15 cellular contexts compared by ENCODE assay signal in the genomic region with DNA sequence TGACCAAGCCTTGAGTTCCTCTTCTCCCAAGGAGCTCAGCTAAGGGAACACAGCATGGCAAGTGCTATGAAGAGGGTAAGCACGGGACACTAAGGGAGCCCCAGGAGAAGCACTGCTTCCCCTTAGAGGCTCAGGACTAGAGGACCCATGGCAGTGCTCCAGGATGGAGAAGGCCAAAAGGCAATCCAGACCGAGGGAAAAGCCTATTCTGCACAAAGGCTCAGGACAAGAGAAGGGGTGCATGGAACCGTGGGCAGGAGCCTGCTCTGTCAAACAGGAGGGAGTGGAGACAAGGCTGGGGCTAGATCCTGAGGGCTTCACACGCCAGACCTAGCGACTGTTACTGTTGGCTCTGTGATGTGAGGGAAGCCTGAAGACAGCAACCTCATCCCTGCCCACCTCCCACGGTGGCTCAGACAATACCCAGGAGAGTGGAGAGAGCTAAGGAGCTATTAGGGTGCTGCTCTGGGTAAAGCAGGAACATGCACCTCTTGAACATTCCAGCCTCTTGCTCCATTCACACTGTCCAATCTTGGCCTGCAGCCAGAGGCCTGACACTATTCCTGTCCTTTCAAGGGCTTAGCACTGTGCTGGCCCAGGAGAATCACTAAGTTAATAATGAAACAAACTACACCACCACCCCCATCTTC. TPM values are rescaled to one million over a fixed set of nuclear protein-coding genes. Genes with fewer than 3 reads are reported as not detected.
DNase-seq lines count a peak whose midpoint lies in the region; ATAC-seq, FAIRE-seq and TF ChIP-seq lines count a peak whose summit lies in the region.
"Had no signal": no experiment of that assay in that cellular context is flagged by ENCODE, and none has a peak within 500 bp of the region (broad histone marks: within the 10 kb centered on the region; RNA-seq: fewer than 3 reads in every experiment).

No MANE protein-coding gene starts in this region.

- H3K27me3 ChIP-seq in CD8-positive, alpha-beta T cell (ENCODE audit: insufficient read depth, low read length): no peaks in the 10 kb centered on the region
- H3K27me3 ChIP-seq in psoas muscle (ENCODE audit: insufficient read depth in 3 of 3, low read length in 2 of 3): no peaks in the 10 kb centered on the region
- H3K27me3 ChIP-seq: BLaER1 had no signal

- H3K9me3 ChIP-seq in CD8-positive, alpha-beta T cell (ENCODE audit: low read length): no peaks in the 10 kb centered on the region
- H3K9me3 ChIP-seq in psoas muscle: no peaks in the 10 kb centered on the region
- H3K9me3 ChIP-seq: BLaER1 had no signal

- no peak overlapping the region for H3K27ac Mint-ChIP-seq in CD8-positive, alpha-beta T cell
- no peak overlapping the region for H3K27ac Mint-ChIP-seq in activated CD4-positive, alpha-beta memory T cell treated with anti-CD3 and anti-CD28 coated beads, Interleukin-2, amount 10 ng/mL, durations not matched to agents 7 days and 5 days
- H3K27ac Mint-ChIP-seq: stimulated activated naive CD8-positive, alpha-beta T cell treated with anti-CD3 and anti-CD28 coated beads, Interleukin-15, Interleukin-2, amounts not matched to agents 100 ng/mL and 50 ng/mL, for 24 hours; WTC11 had no signal

- no peak overlapping the region for H3K4me3 Mint-ChIP-seq in CD8-positive, alpha-beta T cell
- H3K4me3 Mint-ChIP-seq in activated CD4-positive, alpha-beta memory T cell treated with anti-CD3 and anti-CD28 coated beads, Interleukin-2, amount 10 ng/mL, durations not matched to agents 7 days and 5 days: no peak overlapping the region
- H3K4me3 Mint-ChIP-seq: stimulated activated naive CD8-positive, alpha-beta T cell treated with anti-CD3 and anti-CD28 coated beads, Interleukin-15, Interleukin-2, amounts not matched to agents 100 ng/mL and 50 ng/mL, for 24 hours; WTC11 had no signal

- no peak overlapping the region for H3K4me3 ChIP-seq in CD8-positive, alpha-beta T cell (ENCODE audit: low read depth, low read length)
- H3K4me3 ChIP-seq in psoas muscle: no peak overlapping the region
- H3K4me3 ChIP-seq: BLaER1, PC-9 had no signal

- peak; percentile 9 for ATAC-seq in CD8-positive, alpha-beta T cell
- ATAC-seq in psoas muscle: peak in 3 of 4 donors; percentile 42 to 77 (median 77)

- FAIRE-seq in RCC 7860 (lab: Jason Lieb, UNC): no peak

- intact Hi-C loops in CD8-positive, alpha-beta T cell (cut with DNase I, micrococcal nuclease): no loop called here
- intact Hi-C loops in cardiac septum (cut with DNase I) (no loop called here), psoas muscle (cut with DNase I) (no loop called here)

- H3K4me1 ChIP-seq in CD8-positive, alpha-beta T cell (ENCODE audit: insufficient read depth, low read length): no peaks in the 10 kb centered on the region
- H3K4me1 ChIP-seq in psoas muscle: peaks cover 26% of the 10 kb centered on the region
- H3K4me1 ChIP-seq: BLaER1 had no signal

- CTCF ChIA-PET in CD8-positive, alpha-beta T cell (lab: Charles Lee): interaction anchor here (0.7 to 1.7 kb wide), 7 partner anchors 14 to 130 kb away, joined by 3 to 7 read pairs (median 3); no protein-coding TSS in a partner anchor
- CTCF ChIA-PET in activated CD4-positive, alpha-beta memory T cell treated with anti-CD3 and anti-CD28 coated beads, Interleukin-2, amount 10 ng/mL, durations not matched to agents 7 days and 5 days (lab: Charles Lee): interaction anchor here (1.4 to 4.8 kb wide), 3 partner anchors 14 to 87 kb away, joined by 4 to 29 read pairs (median 22); no protein-coding TSS in a partner anchor

- WGBS in psoas muscle, 3 donors: 74 to 89% (median 76%) methylated on average over 6 of the region's 6 CpGs

- TF ChIP-seq CTCF in CD8-positive, alpha-beta T cell (IDR thresholded peaks at IDR 0.05): no peak
- no peak for TF ChIP-seq CTCF in psoas muscle (IDR thresholded peaks at IDR 0.05)

- H3K27me3 Mint-ChIP-seq in CD8-positive, alpha-beta T cell (ENCODE audit: low read depth): no peaks in the 10 kb centered on the region
- H3K27me3 Mint-ChIP-seq in activated CD4-positive, alpha-beta memory T cell treated with anti-CD3 and anti-CD28 coated beads, Interleukin-2, amount 10 ng/mL, durations not matched to agents 7 days and 5 days: no peaks in the 10 kb centered on the region
- H3K27me3 Mint-ChIP-seq: stimulated activated naive CD8-positive, alpha-beta T cell treated with anti-CD3 and anti-CD28 coated beads, Interleukin-15, Interleukin-2, amounts not matched to agents 100 ng/mL and 50 ng/mL, for 24 hours had no signal

- POLR2A ChIA-PET in CD8-positive, alpha-beta T cell (lab: Charles Lee): interaction anchor here (0.5 to 1.3 kb wide), 4 partner anchors 8 to 24 kb away, joined by 3 to 4 read pairs (median 4); no protein-coding TSS in a partner anchor
- POLR2A ChIA-PET in activated CD4-positive, alpha-beta memory T cell treated with anti-CD3 and anti-CD28 coated beads, Interleukin-2, amount 10 ng/mL, durations not matched to agents 7 days and 5 days (lab: Charles Lee): interaction anchor here (1.0 to 4.8 kb wide), 2 partner anchors 31 to 33 kb away, joined by 3 to 30 read pairs; a partner anchor contains a TSS

- peak in 1 of 7 experiments; percentile 35 for DNase-seq in CD8-positive, alpha-beta T cell
- DNase-seq in activated CD4-positive, alpha-beta memory T cell treated with anti-CD3 and anti-CD28 coated beads, Interleukin-2, amount 10 ng/mL, durations not matched to agents 7 days and 5 days: peak; percentile 13
- peak; percentile 78 for DNase-seq in cardiac septum (ENCODE audit: low spot score)
- DNase-seq in psoas muscle: peak; percentile 47 to 79
- DNase-seq in NCI-H1092 treated with DMSO at 0.1 percent for 48 hours (lab: John Stamatoyannopoulos, UW): no peak
- DNase-seq in stimulated activated CD4-positive, alpha-beta T cell treated with anti-CD3 and anti-CD28 coated beads, Interleukin-2, amount 100 ng/mL, for 24 hours: no peak
- DNase-seq in RCC 7860 (ENCODE audit: low spot score): no peak
- DNase-seq in T1000 (lab: John Stamatoyannopoulos, UW): no peak
- DNase-seq: DMS79, foreskin melanocyte, NCI-H510A treated with DMSO at 0.1 percent for 48 hours, PC-9 had no signal

- H3K4me1 Mint-ChIP-seq in CD8-positive, alpha-beta T cell (ENCODE audit: low read depth): peaks cover 11% of the 10 kb centered on the region
- H3K4me1 Mint-ChIP-seq in activated CD4-positive, alpha-beta memory T cell treated with anti-CD3 and anti-CD28 coated beads, Interleukin-2, amount 10 ng/mL, durations not matched to agents 7 days and 5 days: peaks cover 32% of the 10 kb centered on the region

- peaks cover 78% of the 10 kb centered on the region for H3K36me3 ChIP-seq in CD8-positive, alpha-beta T cell (ENCODE audit: insufficient read depth, low read length)
- peaks cover 8 to 96% of the 10 kb centered on the region in 2 donors for H3K36me3 ChIP-seq in psoas muscle (ENCODE audit: insufficient read depth in 1 of 2, low read depth in 1 of 2)

- H3K27ac ChIP-seq in CD8-positive, alpha-beta T cell (ENCODE audit: low read depth, low read length): no peak overlapping the region
- H3K27ac ChIP-seq in psoas muscle: no peak overlapping the region
- H3K27ac ChIP-seq: BLaER1, PC-9 had no signal

- no peaks in the 10 kb centered on the region for H3K9me3 Mint-ChIP-seq in CD8-positive, alpha-beta T cell
- H3K9me3 Mint-ChIP-seq in activated CD4-positive, alpha-beta memory T cell treated with anti-CD3 and anti-CD28 coated beads, Interleukin-2, amount 10 ng/mL, durations not matched to agents 7 days and 5 days: no peaks in the 10 kb centered on the region
- H3K9me3 Mint-ChIP-seq: stimulated activated naive CD8-positive, alpha-beta T cell treated with anti-CD3 and anti-CD28 coated beads, Interleukin-15, Interleukin-2, amounts not matched to agents 100 ng/mL and 50 ng/mL, for 24 hours; WTC11 had no signal

- peaks cover 90% of the 10 kb centered on the region for H3K36me3 Mint-ChIP-seq in CD8-positive, alpha-beta T cell
- H3K36me3 Mint-ChIP-seq in activated CD4-positive, alpha-beta memory T cell treated with anti-CD3 and anti-CD28 coated beads, Interleukin-2, amount 10 ng/mL, durations not matched to agents 7 days and 5 days (ENCODE audit: low read depth): peaks cover 78% of the 10 kb centered on the region

RNA-seq across cellular contexts. Expression of a gene that starts 24.2 kb away (rescaled TPM):
- not detected for total RNA-seq in CD8-positive, alpha-beta T cell
- total RNA-seq in activated CD4-positive, alpha-beta memory T cell treated with anti-CD3 and anti-CD28 coated beads, Interleukin-2, amount 10 ng/mL, durations not matched to agents 7 days and 5 days: 1 to 10 TPM; 7.3 to 7.9 TPM
- total RNA-seq in cardiac septum: 0.30 TPM
- under 1 TPM; 0.06 to 0.15 (median 0.10) TPM for total RNA-seq in psoas muscle
- under 1 TPM; 0.04 to 0.96 (median 0.09) TPM for polyA plus RNA-seq in psoas muscle

RNA-seq across cellular contexts. Expression of a gene that starts 30.6 kb away (rescaled TPM):
- total RNA-seq in CD8-positive, alpha-beta T cell: 100 to 1,000 TPM; 769 to 779 TPM
- total RNA-seq in activated CD4-positive, alpha-beta memory T cell treated with anti-CD3 and anti-CD28 coated beads, Interleukin-2, amount 10 ng/mL, durations not matched to agents 7 days and 5 days: 100 to 1,000 TPM; 210 to 216 TPM
- total RNA-seq in cardiac septum (245 TPM), psoas muscle (100 to 1,000 TPM; 145 to 190 (median 171) TPM)
- polyA plus RNA-seq in psoas muscle: 100 to 1,000 TPM in 1 of 3 donors, 10 to 100 TPM in 2; 66.5 to 124 (median 79.7) TPM

RNA-seq across cellular contexts. Expression of a gene that starts 30.8 kb away (rescaled TPM):
- 10 to 100 TPM in 1 of 2 experiments, 1 to 10 TPM in 1; 8.4 to 13.4 TPM for total RNA-seq in CD8-positive, alpha-beta T cell
- 10 to 100 TPM; 49.5 to 51.0 TPM for total RNA-seq in activated CD4-positive, alpha-beta memory T cell treated with anti-CD3 and anti-CD28 coated beads, Interleukin-2, amount 10 ng/mL, durations not matched to agents 7 days and 5 days
- total RNA-seq in cardiac septum: 9.3 TPM
- 10 to 100 TPM in 1 of 4 donors, 1 to 10 TPM in 3; 6.5 to 14.4 (median 7.8) TPM for total RNA-seq in psoas muscle
- polyA plus RNA-seq in psoas muscle: 10 to 100 TPM; 10.4 to 15.0 (median 10.6) TPM

RNA-seq across cellular contexts. Expression of a gene that starts 53.3 kb away (rescaled TPM):
- not detected for total RNA-seq in CD8-positive, alpha-beta T cell
- total RNA-seq in activated CD4-positive, alpha-beta memory T cell treated with anti-CD3 and anti-CD28 coated beads, Interleukin-2, amount 10 ng/mL, durations not matched to agents 7 days and 5 days: under 1 TPM in 1 of 2 experiments, not detected in 1; 0.45 TPM
- total RNA-seq in cardiac septum: 3.4 TPM
- total RNA-seq in psoas muscle: 1 to 10 TPM in 3 of 4 donors, under 1 TPM in 1; 0.71 to 3.9 (median 2.2) TPM
- polyA plus RNA-seq in psoas muscle: under 1 TPM; 0.04 to 0.69 (median 0.61) TPM
- total RNA-seq: PC-9, WTC11 had no signal

Comparison
In these comparisons a context has a peak if more than half of its experiments do, and no peak if none do; other contexts are left out.
1. DNase-seq: peak in activated CD4-positive, alpha-beta memory T cell treated with anti-CD3 and anti-CD28 coated beads, Interleukin-2, amount 10 ng/mL, durations not matched to agents 7 days and 5 days (single experiment), cardiac septum (single experiment) and psoas muscle (2 of 2); none in NCI-H1092 treated with DMSO at 0.1 percent for 48 hours (single experiment), stimulated activated CD4-positive, alpha-beta T cell treated with anti-CD3 and anti-CD28 coated beads, Interleukin-2, amount 100 ng/mL, for 24 hours (0 of 2), RCC 7860 (single experiment) and T1000 (single experiment).